In genomic region chr7:39317107-39317506, GRCh38 we compare ENCODE assay signal across 19 cellular contexts.
DNase-seq lines count a peak whose midpoint lies in the region; ATAC-seq, FAIRE-seq and TF ChIP-seq lines count a peak whose summit lies in the region.
"Had no signal": no experiment of that assay in that cellular context is flagged by ENCODE, and none has a peak within 500 bp of the region (broad histone marks: within the 10 kb centered on the region; RNA-seq: fewer than 3 reads in every experiment).

No MANE protein-coding gene starts in this region.

- peak; percentile 70 for FAIRE-seq in H1 (lab: Jason Lieb, UNC)
- FAIRE-seq: GM12891, GM18507 had no signal

- no peak overlapping the region for H3K23ac ChIP-seq in IMR-90 (ENCODE audit: low read depth, low read length)
- no peak overlapping the region for H3K23ac ChIP-seq in H1 (ENCODE audit: insufficient read length)

- no peak for TF ChIP-seq EP300 in H1 (IDR thresholded peaks at IDR 0.05; ENCODE audit: borderline replicate concordance in 1 of 2, low read depth in 2 of 2, low read length in 2 of 2)

- no peak overlapping the region for H4K8ac ChIP-seq in IMR-90 (ENCODE audit: low read depth in 2 of 2, low read length in 2 of 2)
- H4K8ac ChIP-seq in H1 (ENCODE audit: extremely low read depth, insufficient read depth, low read length): no peak overlapping the region

- TF ChIP-seq POLR2A in IMR-90 (IDR thresholded peaks at IDR 0.05; ENCODE audit: low read depth, low read length) (no peak), H1 (IDR thresholded peaks at IDR 0.05; ENCODE audit: control extremely low read depth in 1 of 2, low read depth in 2 of 2, low read length in 2 of 2) (no peak)

- POLR2A ChIA-PET in IMR-90 (lab: Charles Lee; ENCODE audit: unreplicated experiment) (no interaction called here), H1 (lab: Charles Lee; ENCODE audit: partially characterized antibody) (interaction anchor here (0.7 kb wide), 1 partner anchor 215 kb away, joined by 3 read pairs; no protein-coding TSS in a partner anchor)

- H2AK5ac ChIP-seq in IMR-90 (ENCODE audit: low read depth, low read length): no peak overlapping the region
- no peak overlapping the region for H2AK5ac ChIP-seq in H1 (ENCODE audit: low read depth, low read length)

- H3K14ac ChIP-seq in IMR-90 (replicated peaks; ENCODE audit: low read depth, low read length): no peak overlapping the region
- H3K14ac ChIP-seq in H1 (ENCODE audit: insufficient read length): no peak overlapping the region

- H3K56ac ChIP-seq in IMR-90 (ENCODE audit: extremely low read depth, insufficient read depth, low read length) (no peak overlapping the region), H1 (replicated peaks; ENCODE audit: insufficient read length, low read depth, low read length) (no peak overlapping the region)

- no peak overlapping the region for H4K91ac ChIP-seq in IMR-90 (ENCODE audit: insufficient read depth, low read depth, low read length)
- H4K91ac ChIP-seq in H1 (replicated peaks; ENCODE audit: insufficient read length, low read length): no peak overlapping the region

- H2BK12ac ChIP-seq in H1 (ENCODE audit: low read depth, low read length): no peak overlapping the region

- no peak overlapping the region for H3K4me3 Mint-ChIP-seq in activated T-cell treated with anti-CD3 and anti-CD28 coated beads, Interleukin-2, amount 50 U/mL, for 4 hours
- H3K4me3 Mint-ChIP-seq: CD4-positive, alpha-beta memory T cell had no signal

- CTCF ChIA-PET in IMR-90 (lab: Yijun Ruan, JAX): no interaction called here
- CTCF ChIA-PET in H1 (lab: Charles Lee; ENCODE audit: partially characterized antibody): interaction anchor here (0.5 to 1.5 kb wide), 12 partner anchors 9 to 449 kb away, joined by 3 to 5 read pairs (median 4); no protein-coding TSS in a partner anchor

- H3K36me3 ChIP-seq in IMR-90 (ENCODE audit: control insufficient read depth, insufficient read depth, low read length) (no peaks in the 10 kb centered on the region), H1 (ENCODE audit: control insufficient read depth in 2 of 4, insufficient read depth in 4 of 4, low read length in 3 of 4) (no peaks in the 10 kb centered on the region)

- BruUV-seq in IMR-90 (replicated peaks; lab: Mats Ljungman, UMichigan): no TSS peak

- H2BK120ac ChIP-seq in IMR-90 (ENCODE audit: low read depth, low read length) (no peak overlapping the region), H1 (replicated peaks; ENCODE audit: low read depth, low read length) (no peak overlapping the region)

- no peaks in the 10 kb centered on the region for H3K79me2 ChIP-seq in H1 (ENCODE audit: control insufficient read depth in 1 of 2, insufficient read depth in 2 of 2, low read length in 2 of 2)

- H3K4me1 Mint-ChIP-seq in activated T-cell treated with anti-CD3 and anti-CD28 coated beads, Interleukin-2, amount 50 U/mL, for 4 hours (ENCODE audit: low read depth): no peaks in the 10 kb centered on the region
- H3K4me1 Mint-ChIP-seq: CD4-positive, alpha-beta memory T cell had no signal

- H3K4me1 ChIP-seq in IMR-90 (ENCODE audit: control insufficient read depth, insufficient read depth, low read length): no peaks in the 10 kb centered on the region
- H3K4me1 ChIP-seq in H1 (replicated peaks in 1 of 4; ENCODE audit: control insufficient read depth in 3 of 4, insufficient read depth in 4 of 4, low read length in 3 of 4): peaks cover 0 to 11% (median 4%) of the 10 kb centered on the region in 4 experiments; a peak in 4 of 7 replicates

- peak overlapping the region; percentile 79 for H2AK9ac ChIP-seq in IMR-90 (replicated peaks; ENCODE audit: low read depth, low read length, poor library complexity)

- H3K79me1 ChIP-seq in IMR-90 (ENCODE audit: low read depth in 1 of 2, low read length in 2 of 2) (no peaks in the 10 kb centered on the region), H1 (ENCODE audit: low read depth, low read length) (no peaks in the 10 kb centered on the region)

- no peak for ATAC-seq in IMR-90 (ENCODE audit: low read depth)
- no peak for ATAC-seq in activated T-cell treated with anti-CD3 and anti-CD28 coated beads, Interleukin-2, amount 50 U/mL, for 4 hours
- ATAC-seq: HCT116 had no signal

- H3K9me3 Mint-ChIP-seq in activated T-cell treated with anti-CD3 and anti-CD28 coated beads, Interleukin-2, amount 50 U/mL, for 4 hours: no peaks in the 10 kb centered on the region

- WGBS in IMR-90 (ENCODE audit: extremely low coverage in 2 of 2, insufficient read length in 1 of 2), 2 experiments: 63% methylated on average over 2 of the region's 5 CpGs; no CpG with 5 or more reads in 1 of the 2 experiments
- WGBS in H1 (ENCODE audit: extremely low coverage in 1 of 2, insufficient coverage in 1 of 2, insufficient read length in 1 of 2, insufficient replicate concordance in 2 of 2, low coverage in 1 of 2, low lambda C conversion rate in 2 of 2, missing lambda C conversion rate in 1 of 2), 2 experiments: 68% methylated on average over 5 of the region's 5 CpGs; no CpG with 5 or more reads in 1 of the 2 experiments

- H3K9me1 ChIP-seq in IMR-90 (ENCODE audit: insufficient read depth, low read length): no peaks in the 10 kb centered on the region

- dilution Hi-C loops in IMR-90 (cut with HindIII; ENCODE audit: low sequenced_read_pairs, unreplicated experiment): no loop called here

- H2BK15ac ChIP-seq in IMR-90 (ENCODE audit: low read depth, low read length) (no peak overlapping the region), H1 (ENCODE audit: low read length) (0 out of 2 replicates have a peak overlapping the region, but pooled peaks have one; percentile 21)

- intact Hi-C loops in IMR-90 (cut with micrococcal nuclease): no loop called here

- H3K9ac ChIP-seq in IMR-90 (ENCODE audit: low read depth, low read length): no peak overlapping the region
- no peak overlapping the region for H3K9ac ChIP-seq in H1 (replicated peaks in 1 of 4; ENCODE audit: extremely low read depth in 1 of 4, low read depth in 3 of 4, low read length in 3 of 4)
- H3K9ac ChIP-seq: GM23248 had no signal

- H3K27me3 Mint-ChIP-seq in activated T-cell treated with anti-CD3 and anti-CD28 coated beads, Interleukin-2, amount 50 U/mL, for 4 hours (ENCODE audit: low read depth): peaks cover 2% of the 10 kb centered on the region

- H2BK20ac ChIP-seq in IMR-90 (ENCODE audit: low read depth, low read length) (no peak overlapping the region), H1 (ENCODE audit: low read length) (no peak overlapping the region)

- in situ Hi-C loops in IMR-90 (cut with MboI; ENCODE audit: low sequenced_read_pairs): no loop called here

- H3K4me3 ChIP-seq in IMR-90 (ENCODE audit: insufficient read depth, low read depth, low read length): no peak overlapping the region
- H3K4me3 ChIP-seq in H1 (ENCODE audit: extremely low read depth in 1 of 4, insufficient read depth in 2 of 4, low read depth in 3 of 4, low read length in 4 of 4): no peak overlapping the region
- H3K4me3 ChIP-seq: GM23248 had no signal

- no peak overlapping the region for H4K5ac ChIP-seq in IMR-90 (ENCODE audit: low read depth, low read length)
- H4K5ac ChIP-seq in H1 (ENCODE audit: insufficient read length, low read depth, low read length): no peak overlapping the region

- H2AFZ ChIP-seq in IMR-90 (replicated peaks; ENCODE audit: low read length, poor library complexity) (no peak overlapping the region), H1 (ENCODE audit: low read length) (0 out of 2 replicates have a peak overlapping the region, but pooled peaks have one; percentile 5)
- H2AFZ ChIP-seq: GM23248 had no signal

- H3K27me3 ChIP-seq in IMR-90 (ENCODE audit: control insufficient read depth, insufficient read depth, low read length) (0 out of 2 replicates have a peak, but pooled peaks cover 1% of the 10 kb centered on the region), H1 (replicated peaks in 1 of 4; ENCODE audit: control insufficient read depth in 3 of 4, extremely low read depth in 1 of 4, insufficient read depth in 3 of 4, low read length in 3 of 4) (no peaks in the 10 kb centered on the region)

- H3K9me3 ChIP-seq in IMR-90 (ENCODE audit: control insufficient read depth, insufficient read depth, low read length): no peaks in the 10 kb centered on the region
- no peaks in the 10 kb centered on the region for H3K9me3 ChIP-seq in H1 (ENCODE audit: insufficient read depth in 2 of 2, low read depth in 1 of 2, low read length in 1 of 2)

- H3K4me2 ChIP-seq in IMR-90 (ENCODE audit: low read depth, low read length): no peak overlapping the region
- H3K4me2 ChIP-seq in H1 (ENCODE audit: insufficient read depth in 1 of 2, low read depth in 2 of 2, low read length in 2 of 2): no peak overlapping the region; a peak in 1 of 4 replicates

- TF ChIP-seq CTCF in IMR-90 (conservative IDR thresholded peaks at IDR 0.05; ENCODE audit: low read depth, low read length) (no peak), H1 (IDR thresholded peaks at IDR 0.05; ENCODE audit: control extremely low read depth in 1 of 3, insufficient read depth in 1 of 3, low read depth in 1 of 3, low read length in 3 of 3) (peak in 1 of 3 experiments; percentile 42; a peak in 1 of 4 replicates)

- H3K27ac ChIP-seq in IMR-90 (ENCODE audit: insufficient read depth, low read length): no peak overlapping the region
- H3K27ac ChIP-seq in H1 (ENCODE audit: low read depth, low read length): no peak overlapping the region
- H3K27ac ChIP-seq: GM23248 had no signal

- H3K4ac ChIP-seq in IMR-90 (ENCODE audit: low read depth, low read length) (no peak overlapping the region), H1 (replicated peaks; ENCODE audit: insufficient read length, low read depth, low read length) (no peak overlapping the region)

- H2BK5ac ChIP-seq in IMR-90 (ENCODE audit: low read depth, low read length, poor library complexity, severe bottlenecking) (no peak overlapping the region), H1 (ENCODE audit: low read depth, low read length) (no peak overlapping the region)

- H4K20me1 ChIP-seq in IMR-90 (ENCODE audit: insufficient read depth, low read length) (no peaks in the 10 kb centered on the region), H1 (replicated peaks in 1 of 2; ENCODE audit: control insufficient read depth in 1 of 2, insufficient read depth in 2 of 2, low read length in 2 of 2) (no peaks in the 10 kb centered on the region)

- H3K36me3 Mint-ChIP-seq in activated T-cell treated with anti-CD3 and anti-CD28 coated beads, Interleukin-2, amount 50 U/mL, for 4 hours (ENCODE audit: insufficient read depth): no peaks in the 10 kb centered on the region
- H3K36me3 Mint-ChIP-seq: CD4-positive, alpha-beta memory T cell had no signal

- H3K18ac ChIP-seq in IMR-90 (ENCODE audit: low read depth, low read length): no peak overlapping the region
- H3K18ac ChIP-seq in H1 (ENCODE audit: extremely low read depth, low read length): no peak overlapping the region

- TF ChIP-seq RAD21 in IMR-90 (IDR thresholded peaks at IDR 0.05; ENCODE audit: low read length) (no peak), H1 (IDR thresholded peaks at IDR 0.05 in 1 of 2, conservative IDR thresholded peaks at IDR 0.05 in 1 of 2; ENCODE audit: low read depth in 2 of 2, low read length in 2 of 2) (peak; percentile 62 to 64)

- DNase-seq in IMR-90 (no peak), H1 (ENCODE audit: low read depth in 1 of 2, low spot score in 2 of 2) (no peak), iPS-NIHi7 (ENCODE audit: extremely low spot score) (peak; percentile 59), Kasumi-1 (lab: John Stamatoyannopoulos, UW) (no peak)
- DNase-seq in activated T-cell treated with anti-CD3 and anti-CD28 coated beads, Interleukin-2, amount 50 U/mL, for 4 hours: no peak
- no peak for DNase-seq in stimulated activated CD4-positive, alpha-beta T cell treated with anti-CD3 and anti-CD28 coated beads, Interleukin-4, amount 100 ng/mL, for 1 hour
- no peak for DNase-seq in stimulated activated CD8-positive, alpha-beta memory T cell treated with anti-CD3 and anti-CD28 coated beads, Interleukin-4, amount 100 ng/mL, for 48 hours
- DNase-seq: C1 segment of cervical spinal cord; Calu3; CD4-positive, alpha-beta memory T cell; COR-L47; DMS53; DMS79 treated with DMSO at 0.1 percent for 48 hours; GF-D8; GM23248; H7 had no signal

- H3K23me2 ChIP-seq in H1 (ENCODE audit: low read depth, low read length): no peaks in the 10 kb centered on the region
